In genomic region chr2:148982282-148982681, GRCh38 we compare ENCODE assay signal across 19 cellular contexts. TPM values are rescaled to one million over a fixed set of nuclear protein-coding genes. Genes with fewer than 3 reads are reported as not detected.
A peak's percentile ranks its signal among the peaks of the same experiment; 100 is the strongest.
DNase-seq lines count a peak whose midpoint lies in the region; ATAC-seq lines count a peak whose summit lies in the region.
"Had no signal": no experiment of that assay in that cellular context is flagged by ENCODE, and none has a peak within 500 bp of the region (broad histone marks: within the 10 kb centered on the region; RNA-seq: fewer than 3 reads in every experiment).

No MANE protein-coding gene starts in this region.

- peak; percentile 37 for DNase-seq in EH (ENCODE audit: low read depth)
- DNase-seq in NCI-H524 treated with DMSO at 0.1 percent for 48 hours (lab: John Stamatoyannopoulos, UW), result peak; percentile 3
- DNase-seq in cerebellar nuclear complex (lab: John Stamatoyannopoulos, UW), result peak; percentile 76 to 94
- peak; percentile 62 for DNase-seq in pons (ENCODE audit: low spot score)
- no peak for DNase-seq in Kasumi-1 (lab: John Stamatoyannopoulos, UW)
- DNase-seq in activated effector memory CD4-positive, alpha-beta T cell treated with anti-CD3 and anti-CD28 coated beads, Interleukin-2, amount 50 U/mL, for 16 hours, result no peak
- DNase-seq in activated T-cell treated with anti-CD3 and anti-CD28 coated beads, Interleukin-2, amount 50 U/mL, for 4 hours, result no peak
- DNase-seq: DMS79, GDM1, GOT3, KBM-7, MG63, NCI-H1105, NCI-H187 treated with DMSO at 0.1 percent for 48 hours, NCI-H2171, NCI-H510A treated with DMSO at 0.1 percent for 48 hours had no signal

- no peak overlapping the region for H3K4me3 Mint-ChIP-seq in activated T-cell treated with anti-CD3 and anti-CD28 coated beads, Interleukin-2, amount 50 U/mL, for 4 hours

- H3K4me1 Mint-ChIP-seq in activated T-cell treated with anti-CD3 and anti-CD28 coated beads, Interleukin-2, amount 50 U/mL, for 4 hours (ENCODE audit: low read depth), result no peaks in the 10 kb centered on the region

- H3K36me3 Mint-ChIP-seq in activated T-cell treated with anti-CD3 and anti-CD28 coated beads, Interleukin-2, amount 50 U/mL, for 4 hours (ENCODE audit: insufficient read depth), result peaks cover 21% of the 10 kb centered on the region

- no peaks in the 10 kb centered on the region for H3K9me3 Mint-ChIP-seq in activated T-cell treated with anti-CD3 and anti-CD28 coated beads, Interleukin-2, amount 50 U/mL, for 4 hours

- H3K27me3 Mint-ChIP-seq in activated T-cell treated with anti-CD3 and anti-CD28 coated beads, Interleukin-2, amount 50 U/mL, for 4 hours (ENCODE audit: low read depth), result no peaks in the 10 kb centered on the region

- no peak for ATAC-seq in HG03139 (IDR thresholded peaks at IDR 0.05; ENCODE audit: unreplicated experiment)
- no peak for ATAC-seq in activated T-cell treated with anti-CD3 and anti-CD28 coated beads, Interleukin-2, amount 50 U/mL, for 4 hours
- ATAC-seq: A549 had no signal

RNA-seq across cellular contexts. Expression of gene LYPD6B, which starts 56.2 kb away (rescaled TPM):
- not detected for total RNA-seq in activated T-cell treated with anti-CD3 and anti-CD28 coated beads, Interleukin-2, amount 50 U/mL, for 4 hours
- total RNA-seq: OCI-LY7 had no signal

Comparison
In these comparisons a context has a peak if more than half of its experiments do, and no peak if none do; other contexts are left out.
1. DNase-seq: peak in EH (single experiment), NCI-H524 treated with DMSO at 0.1 percent for 48 hours (single experiment), cerebellar nuclear complex (2 of 2) and pons (single experiment); none in Kasumi-1 (0 of 2), activated effector memory CD4-positive, alpha-beta T cell treated with anti-CD3 and anti-CD28 coated beads, Interleukin-2, amount 50 U/mL, for 16 hours (single experiment) and activated T-cell treated with anti-CD3 and anti-CD28 coated beads, Interleukin-2, amount 50 U/mL, for 4 hours (single experiment).